Comparison of ENCODE assay signal across 1 cellular context in genomic region chr7:28530175-28531142, GRCh38.
TF ChIP-seq lines count a peak whose summit lies in the region.

No MANE protein-coding gene starts in this region.

TF ChIP-seq in HEK293, 187 proteins besides CTCF, POLR2A, EP300 and RAD21 (continued from another document):
- peak; percentile 75 for TF ChIP-seq PRDM6 (tag by site-specific recombination; IDR thresholded peaks at IDR 0.05)
- TF ChIP-seq KLF7 (tag by site-specific recombination; IDR thresholded peaks at IDR 0.05; ENCODE audit: borderline replicate concordance): no peak
- TF ChIP-seq ZNF645 (tag by site-specific recombination; IDR thresholded peaks at IDR 0.05): no peak
- TF ChIP-seq ZNF530 (tag by site-specific recombination; IDR thresholded peaks at IDR 0.05; ENCODE audit: low read depth): no peak
- peak; percentile 16; the same call in 1 of the 2 replicates for TF ChIP-seq ZBTB6 (tag by site-specific recombination; IDR thresholded peaks at IDR 0.05)
- TF ChIP-seq PRDM2 (tag by site-specific recombination; IDR thresholded peaks at IDR 0.05; ENCODE audit: borderline replicate concordance): no peak
- TF ChIP-seq PBX3 (CRISPR knock-in tag; IDR thresholded peaks at IDR 0.05): no peak
